1 cellular context compared by ENCODE assay signal in the genomic region with DNA sequence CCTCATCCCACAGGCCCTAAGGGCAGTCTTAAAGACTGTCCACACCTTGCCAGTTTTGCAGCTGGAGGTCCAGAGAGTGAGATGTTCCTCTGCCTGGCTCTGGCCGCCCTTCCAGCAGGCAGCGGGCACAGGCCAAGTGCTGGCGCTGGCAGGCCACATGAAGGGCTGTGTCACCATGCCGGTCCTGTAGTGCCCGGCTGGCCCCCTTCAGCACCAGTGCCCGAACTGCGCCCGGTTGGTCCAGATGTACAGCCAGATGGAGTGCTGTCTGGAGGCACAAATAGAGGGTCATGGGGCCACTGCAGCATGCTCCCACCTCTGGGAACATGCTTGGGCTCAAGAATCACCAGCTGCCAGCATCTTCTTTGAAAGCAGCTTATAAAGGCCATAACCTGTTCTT.
TF ChIP-seq lines count a peak whose summit lies in the region.

No MANE protein-coding gene starts in this region.

TF ChIP-seq in K562, 482 proteins besides CTCF, POLR2A, EP300 and RAD21:
- TF ChIP-seq DMBX1 (CRISPR knock-in tag; IDR thresholded peaks at IDR 0.05; ENCODE audit: borderline replicate concordance) (no peak), KHSRP (IDR thresholded peaks at IDR 0.05) (no peak), RBFOX2 (IDR thresholded peaks at IDR 0.05; ENCODE audit: low read depth, low read length) (0 out of 2 replicates have a peak, but pooled peaks have one; percentile 33), TAF1 (IDR thresholded peaks at IDR 0.05; ENCODE audit: control insufficient read depth, extremely low read depth, insufficient read depth, low read length, severe bottlenecking) (no peak), KLF10 (CRISPR knock-in tag; IDR thresholded peaks at IDR 0.05) (no peak), ZNF444 (CRISPR knock-in tag; IDR thresholded peaks at IDR 0.05) (no peak)
- TF ChIP-seq, protein P1, sequence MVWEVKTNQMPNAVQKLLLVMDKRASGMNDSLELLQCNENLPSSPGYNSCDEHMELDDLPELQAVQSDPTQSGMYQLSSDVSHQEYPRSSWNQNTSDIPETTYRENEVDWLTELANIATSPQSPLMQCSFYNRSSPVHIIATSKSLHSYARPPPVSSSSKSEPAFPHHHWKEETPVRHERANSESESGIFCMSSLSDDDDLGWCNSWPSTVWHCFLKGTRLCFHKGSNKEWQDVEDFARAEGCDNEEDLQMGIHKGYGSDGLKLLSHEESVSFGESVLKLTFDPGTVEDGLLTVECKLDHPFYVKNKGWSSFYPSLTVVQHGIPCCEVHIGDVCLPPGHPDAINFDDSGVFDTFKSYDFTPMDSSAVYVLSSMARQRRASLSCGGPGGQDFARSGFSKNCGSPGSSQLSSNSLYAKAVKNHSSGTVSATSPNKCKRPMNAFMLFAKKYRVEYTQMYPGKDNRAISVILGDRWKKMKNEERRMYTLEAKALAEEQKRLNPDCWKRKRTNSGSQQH (CRISPR knock-in tag; IDR thresholded peaks at IDR 0.05), result no peak
